ENCODE assay signal across 30 cellular contexts in the genomic region with DNA sequence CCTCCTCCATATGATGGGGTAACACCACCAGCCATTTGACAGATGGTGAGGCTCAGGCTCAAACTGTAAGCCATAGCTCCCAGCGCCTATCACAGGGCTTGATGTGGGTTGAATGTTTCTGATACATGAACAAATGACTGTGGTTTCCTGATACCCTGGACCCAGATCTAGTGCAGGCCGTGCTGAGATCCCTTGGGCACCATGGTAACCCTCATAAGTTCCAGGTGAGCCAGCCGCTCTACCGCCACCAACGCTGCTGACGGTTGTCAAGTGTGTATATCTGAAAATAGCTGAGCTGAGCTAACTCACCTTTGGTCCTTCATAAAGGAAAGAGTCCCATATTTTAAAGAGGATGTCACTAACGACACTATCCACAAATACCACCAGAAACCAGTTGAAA.
DNase-seq lines count a peak whose midpoint lies in the region; ATAC-seq, FAIRE-seq and TF ChIP-seq lines count a peak whose summit lies in the region.
"Had no signal": no experiment of that assay in that cellular context is flagged by ENCODE, and none has a peak within 500 bp of the region (broad histone marks: within the 10 kb centered on the region; RNA-seq: fewer than 3 reads in every experiment).

No MANE protein-coding gene starts in this region.

- no peaks in the 10 kb centered on the region for H3K79me2 ChIP-seq in HepG2 (ENCODE audit: insufficient read depth, low read length)

- no peaks in the 10 kb centered on the region for H4K20me1 ChIP-seq in HepG2 (ENCODE audit: insufficient read depth, low read length)

- in situ Hi-C loops in HepG2 (cut with HindIII; ENCODE audit: extremely low pct_ligation_motif_present, low pct_unique_long_range_greater_than_20kb) = loop anchor here (5.0 kb wide), 1 partner anchor 104 kb away; no protein-coding TSS in a partner anchor

- 96% methylated on average over 7 of the region's 7 CpGs for WGBS in liver
- 96% methylated on average over 7 of the region's 7 CpGs for WGBS in HepG2 (ENCODE audit: low lambda C conversion rate)
- 72 to 84% methylated on average over 7 of the region's 7 CpGs for WGBS in body of pancreas, 2 donors
- 88 to 97% (median 94%) methylated on average over 7 of the region's 7 CpGs for WGBS in stomach, 5 donors

- H3K9ac ChIP-seq in liver (ENCODE audit: low read depth in 1 of 2, low read length in 2 of 2) (no peak overlapping the region), HepG2 (ENCODE audit: insufficient read depth, low read depth, low read length) (no peak overlapping the region)
- H3K9ac ChIP-seq: neural progenitor cell had no signal

- TF ChIP-seq RAD21 in liver (IDR thresholded peaks at IDR 0.05) (no peak), HepG2 (CRISPR knock-in tag; IDR thresholded peaks at IDR 0.05) (no peak)

- TF ChIP-seq POLR2A in HepG2 (IDR thresholded peaks at IDR 0.05; ENCODE audit: insufficient read depth in 1 of 2, low read depth in 2 of 2, low read length in 2 of 2) (no peak), body of pancreas (IDR thresholded peaks at IDR 0.05) (no peak), stomach (IDR thresholded peaks at IDR 0.05) (no peak)

- TF ChIP-seq CTCF in liver (IDR thresholded peaks at IDR 0.05; ENCODE audit: low read depth, low read length, missing input control) (no peak), HepG2 (CRISPR knock-in tag; IDR thresholded peaks at IDR 0.05) (no peak), body of pancreas (IDR thresholded peaks at IDR 0.05) (no peak), stomach (IDR thresholded peaks at IDR 0.05) (no peak)

- H3K4me2 ChIP-seq in HepG2 (ENCODE audit: low read depth, low read length) = no peak overlapping the region
- H3K4me2 ChIP-seq: neural progenitor cell had no signal

- POLR2A ChIA-PET in HepG2 (lab: Yijun Ruan, JAX) = no interaction called here

- no peak for FAIRE-seq in HepG2 (lab: Jason Lieb, UNC)
- FAIRE-seq: frontal cortex, GM12891 had no signal

- TF ChIP-seq EP300 in HepG2 (IDR thresholded peaks at IDR 0.05; ENCODE audit: low read depth in 2 of 2, low read length in 2 of 2) = no peak
- no peak for TF ChIP-seq EP300 in HepG2 (CRISPR knock-in tag; IDR thresholded peaks at IDR 0.05; ENCODE audit: borderline replicate concordance)
- TF ChIP-seq EP300 in stomach (IDR thresholded peaks at IDR 0.05) = no peak

- intact Hi-C loops in HepG2 (cut with micrococcal nuclease; ENCODE audit: unreplicated experiment) (loop anchor here (5.0 kb wide), 1 partner anchor 194 kb away; no protein-coding TSS in a partner anchor), body of pancreas (cut with DNase I) (loop anchor here (5.0 kb wide), 1 partner anchor 104 kb away; no protein-coding TSS in a partner anchor), stomach (cut with DNase I; ENCODE audit: low total_unique reads) (loop anchor here (5.0 kb wide), 1 partner anchor 104 kb away; no protein-coding TSS in a partner anchor)

- CTCF ChIA-PET in HepG2 (lab: Yijun Ruan, JAX; ENCODE audit: low intra/inter-chr PET ratio, low total read pairs) = no interaction called here

- no TSS peak for BruUV-seq in HepG2 (replicated peaks; lab: Mats Ljungman, UMichigan)

- H2AFZ ChIP-seq in HepG2 (ENCODE audit: low read length) = no peak overlapping the region
- H2AFZ ChIP-seq: neural progenitor cell had no signal

- H3K27me3 ChIP-seq in liver (ENCODE audit: control insufficient read depth in 4 of 4, insufficient read depth in 4 of 4, low read length in 3 of 4) (no peaks in the 10 kb centered on the region), HepG2 (ENCODE audit: control insufficient read depth in 1 of 2, insufficient read depth in 2 of 2, low read length in 2 of 2) (no peaks in the 10 kb centered on the region), body of pancreas (no peaks in the 10 kb centered on the region), stomach (no peaks in the 10 kb centered on the region)
- H3K27me3 ChIP-seq: ascending aorta, esophagus squamous epithelium, neural progenitor cell had no signal

- H3K4me1 ChIP-seq in liver (ENCODE audit: control insufficient read depth in 4 of 4, insufficient read depth in 4 of 4, low read length in 3 of 4) (peaks cover 23 to 67% (median 60%) of the 10 kb centered on the region in 4 donors), HepG2 (ENCODE audit: insufficient read depth, low read length) (no peaks in the 10 kb centered on the region), body of pancreas (peaks cover 80% of the 10 kb centered on the region), stomach (peaks cover 50 to 71% (median 64%) of the 10 kb centered on the region in 4 donors)
- H3K4me1 ChIP-seq: Caco-2 had no signal

- H3K4me3 ChIP-seq in liver (ENCODE audit: low read depth in 1 of 3, low read length in 3 of 3) (no peak overlapping the region), HepG2 (replicated peaks in 1 of 3; ENCODE audit: insufficient read depth in 1 of 3, low read depth in 2 of 3, low read length in 3 of 3) (no peak overlapping the region), body of pancreas (no peak overlapping the region), stomach (no peak overlapping the region)
- H3K4me3 ChIP-seq: ascending aorta, esophagus squamous epithelium, mucosa of descending colon, neural progenitor cell had no signal

- peak; percentile 14 for DNase-seq in NCI-H2029 (lab: John Stamatoyannopoulos, UW)
- DNase-seq in NCI-H2029 treated with DMSO at 0.1 percent for 48 hours (lab: John Stamatoyannopoulos, UW) = no peak
- no peak for DNase-seq in HepG2 (ENCODE audit: low spot score)
- peak in 2 of 4 donors; percentile 42 to 45 for DNase-seq in body of pancreas
- no peak for DNase-seq in stomach
- DNase-seq in NCI-H128 (lab: John Stamatoyannopoulos, UW; ENCODE audit: unreplicated experiment) = no peak
- DNase-seq in NCI-H345 (lab: John Stamatoyannopoulos, UW) = no peak
- DNase-seq: 8988T; activated B cell treated with CpG ODN at 0.5 μM for 24 hours; activated CD4-positive, alpha-beta memory T cell treated with anti-CD3 and anti-CD28 coated beads, Interleukin-2, amount 10 ng/mL, durations not matched to agents 7 days and 5 days; activated T-cell treated with anti-CD3 and anti-CD28 coated beads, Interleukin-2, amount 50 U/mL, for 48 hours; Caco-2; central memory CD4-positive, alpha-beta T cell; DND-41; esophagus squamous epithelium; hippocampal formation; KBM-7; left ventricle myocardium superior; MM.1S; NCI-H1436 treated with DMSO at 0.1 percent for 48 hours; NCI-H226; NK-92 treated with Interleukin-12 subunit alpha and Interleukin-12 subunit beta, amount 100 ng/mL, for 24 hours; substantia nigra; SW 1271 had no signal

- no peaks in the 10 kb centered on the region for H3K9me3 ChIP-seq in liver (ENCODE audit: control insufficient read depth in 4 of 4, low read length in 3 of 4)
- no peaks in the 10 kb centered on the region for H3K9me3 ChIP-seq in HepG2 (ENCODE audit: low read length)
- H3K9me3 ChIP-seq in body of pancreas = no peaks in the 10 kb centered on the region
- no peaks in the 10 kb centered on the region for H3K9me3 ChIP-seq in stomach
- H3K9me3 ChIP-seq: ascending aorta, Caco-2, esophagus squamous epithelium, mucosa of descending colon had no signal

- no peak for ATAC-seq in HepG2
- no peak for ATAC-seq in body of pancreas
- ATAC-seq: left ventricle myocardium superior, mucosa of descending colon had no signal

- H3K27ac ChIP-seq in liver (ENCODE audit: low read depth in 1 of 2, low read length in 2 of 2) (peak overlapping the region; percentile 81 to 83), HepG2 (ENCODE audit: extremely low read length, insufficient read depth, low read length) (no peak overlapping the region), body of pancreas (peak overlapping the region; percentile 85 to 96 (median 93)), stomach (peak overlapping the region in 3 of 5 donors; percentile 76 to 89 (median 85))
- H3K27ac ChIP-seq: esophagus squamous epithelium, neural progenitor cell had no signal

- H3K36me3 ChIP-seq in liver (ENCODE audit: control insufficient read depth in 4 of 4, insufficient read depth in 3 of 4, low read depth in 1 of 4, low read length in 3 of 4) (peaks cover 8 to 25% (median 21%) of the 10 kb centered on the region in 4 donors), HepG2 (replicated peaks in 1 of 2; ENCODE audit: control insufficient read depth in 1 of 2, insufficient read depth in 2 of 2, low read length in 2 of 2) (peaks cover 7 to 16% of the 10 kb centered on the region in 2 experiments; a peak in 4 of 5 replicates), body of pancreas (replicated peaks in 1 of 2; ENCODE audit: insufficient read depth in 1 of 2, low read depth in 2 of 2) (peaks cover 0 to 9% of the 10 kb centered on the region in 2 donors), stomach (peaks cover 18 to 86% (median 79%) of the 10 kb centered on the region in 4 donors)
- H3K36me3 ChIP-seq: neural progenitor cell had no signal

TF ChIP-seq in liver, 16 proteins besides CTCF, POLR2A, EP300 and RAD21:
- no peak for TF ChIP-seq TAF1 (conservative IDR thresholded peaks at IDR 0.05)
- no peak for TF ChIP-seq EGR1 (IDR thresholded peaks at IDR 0.05; ENCODE audit: low read depth in 2 of 2)

TF ChIP-seq in HepG2, 621 proteins besides CTCF, POLR2A, EP300 and RAD21:
- no peak for TF ChIP-seq TAF1 (CRISPR knock-in tag; IDR thresholded peaks at IDR 0.05)
- no peak for TF ChIP-seq GABPB1 (CRISPR knock-in tag; IDR thresholded peaks at IDR 0.05)
- no peak for TF ChIP-seq CREB1 (IDR thresholded peaks at IDR 0.05)
- TF ChIP-seq CREB1 (CRISPR knock-in tag; IDR thresholded peaks at IDR 0.05) = no peak
- TF ChIP-seq, protein P1, sequence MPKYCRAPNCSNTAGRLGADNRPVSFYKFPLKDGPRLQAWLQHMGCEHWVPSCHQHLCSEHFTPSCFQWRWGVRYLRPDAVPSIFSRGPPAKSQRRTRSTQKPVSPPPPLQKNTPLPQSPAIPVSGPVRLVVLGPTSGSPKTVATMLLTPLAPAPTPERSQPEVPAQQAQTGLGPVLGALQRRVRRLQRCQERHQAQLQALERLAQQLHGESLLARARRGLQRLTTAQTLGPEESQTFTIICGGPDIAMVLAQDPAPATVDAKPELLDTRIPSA (CRISPR knock-in tag; IDR thresholded peaks at IDR 0.05; ENCODE audit: borderline replicate concordance) = no peak
- TF ChIP-seq MTF2 (CRISPR knock-in tag; IDR thresholded peaks at IDR 0.05; ENCODE audit: borderline replicate concordance) = no peak
- TF ChIP-seq KAT8 (CRISPR knock-in tag; IDR thresholded peaks at IDR 0.05) = no peak
- no peak for TF ChIP-seq MTF1 (CRISPR knock-in tag; IDR thresholded peaks at IDR 0.05)
- no peak for TF ChIP-seq TBX3 (IDR thresholded peaks at IDR 0.05; ENCODE audit: borderline replicate concordance)
- TF ChIP-seq SP4 (CRISPR knock-in tag; IDR thresholded peaks at IDR 0.05) = no peak
- TF ChIP-seq ZFP41 (CRISPR knock-in tag; IDR thresholded peaks at IDR 0.05; ENCODE audit: borderline replicate concordance) = no peak
